Comparison of ENCODE assay signal across 10 cellular contexts in genomic region chr3:12405432-12406272, GRCh38.
A peak's percentile ranks its signal among the peaks of the same experiment; 100 is the strongest.
DNase-seq lines count a peak whose midpoint lies in the region; ATAC-seq and TF ChIP-seq lines count a peak whose summit lies in the region.
"Had no signal": no experiment of that assay in that cellular context is flagged by ENCODE, and none has a peak within 500 bp of the region (broad histone marks: within the 10 kb centered on the region; RNA-seq: fewer than 3 reads in every experiment).

No MANE protein-coding gene starts in this region.

- no peaks in the 10 kb centered on the region for H3K36me3 ChIP-seq in brain microvascular endothelial cell (replicated peaks)
- no peaks in the 10 kb centered on the region for H3K36me3 ChIP-seq in suprapubic skin

- no peaks in the 10 kb centered on the region for H3K36me3 Mint-ChIP-seq in activated T-cell treated with anti-CD3 and anti-CD28 coated beads, Interleukin-2, amount 50 U/mL, for 72 hours (ENCODE audit: insufficient read depth in 2 of 2)

- no peak overlapping the region for H3K4me3 ChIP-seq in brain microvascular endothelial cell (ENCODE audit: low read depth, low read length)
- no peak overlapping the region for H3K4me3 ChIP-seq in suprapubic skin

- no peak overlapping the region for H3K27ac Mint-ChIP-seq in activated T-cell treated with anti-CD3 and anti-CD28 coated beads, Interleukin-2, amount 50 U/mL, for 72 hours

- in situ Hi-C loops in KBM-7 (cut with MboI; ENCODE audit: low pct_unique_long_range_greater_than_20kb, low sequenced_read_pairs): no loop called here
- in situ Hi-C loops in brain microvascular endothelial cell (cut with HindIII; ENCODE audit: low pct_ligation_motif_present, low sequenced_read_pairs): no loop called here

- H3K9me3 Mint-ChIP-seq in activated T-cell treated with anti-CD3 and anti-CD28 coated beads, Interleukin-2, amount 50 U/mL, for 72 hours: no peaks in the 10 kb centered on the region
- H3K9me3 Mint-ChIP-seq: central memory CD8-positive, alpha-beta T cell had no signal

- DNase-seq in KBM-7: peak; percentile 13
- DNase-seq in brain microvascular endothelial cell: peak; percentile 96
- DNase-seq in left kidney (ENCODE audit: low read depth, low spot score): peak; percentile 69
- DNase-seq in suprapubic skin (ENCODE audit: low spot score in 2 of 2): peak; percentile 82 to 86
- DNase-seq in GF-D8 (lab: John Stamatoyannopoulos, UW): no peak
- DNase-seq in activated T-cell treated with anti-CD3 and anti-CD28 coated beads, Interleukin-2, amount 50 U/mL, for 72 hours: no peak
- no peak for DNase-seq in NCI-H2227 treated with DMSO at 0.1 percent for 48 hours (lab: John Stamatoyannopoulos, UW)
- DNase-seq: RPMI8226 had no signal

- whole genome bisulfite sequencing in suprapubic skin: 75% methylated on average over 20 of the region's 20 CpGs

- H3K27me3 ChIP-seq in brain microvascular endothelial cell (replicated peaks): no peaks in the 10 kb centered on the region
- H3K27me3 ChIP-seq in suprapubic skin: no peaks in the 10 kb centered on the region

- no peak for TF ChIP-seq EP300 in suprapubic skin (IDR thresholded peaks at IDR 0.05)

- H3K4me1 ChIP-seq in suprapubic skin: peaks cover 4% of the 10 kb centered on the region

- no peak for ATAC-seq in GM21528 (IDR thresholded peaks at IDR 0.05; ENCODE audit: low FRiP score, unreplicated experiment)
- ATAC-seq in activated T-cell treated with anti-CD3 and anti-CD28 coated beads, Interleukin-2, amount 50 U/mL, for 72 hours (replicated peaks in 1 of 2): no peak

- no peak overlapping the region for H3K4me3 Mint-ChIP-seq in activated T-cell treated with anti-CD3 and anti-CD28 coated beads, Interleukin-2, amount 50 U/mL, for 72 hours
- H3K4me3 Mint-ChIP-seq: central memory CD8-positive, alpha-beta T cell had no signal

- no peaks in the 10 kb centered on the region for H3K9me3 ChIP-seq in suprapubic skin

- H3K27ac ChIP-seq in brain microvascular endothelial cell: peak overlapping the region; percentile 80
- H3K27ac ChIP-seq in suprapubic skin: no peak overlapping the region

- H3K27me3 Mint-ChIP-seq in activated T-cell treated with anti-CD3 and anti-CD28 coated beads, Interleukin-2, amount 50 U/mL, for 72 hours (ENCODE audit: low read depth): peaks cover 40% of the 10 kb centered on the region
- H3K27me3 Mint-ChIP-seq: central memory CD8-positive, alpha-beta T cell had no signal

- peaks cover 7% of the 10 kb centered on the region for H3K4me1 Mint-ChIP-seq in activated T-cell treated with anti-CD3 and anti-CD28 coated beads, Interleukin-2, amount 50 U/mL, for 72 hours (ENCODE audit: low read depth)
- H3K4me1 Mint-ChIP-seq: central memory CD8-positive, alpha-beta T cell had no signal

- TF ChIP-seq CTCF in brain microvascular endothelial cell (IDR thresholded peaks at IDR 0.05; ENCODE audit: low read depth, low read length, missing control alignments): no peak
- no peak for TF ChIP-seq CTCF in suprapubic skin (IDR thresholded peaks at IDR 0.05)

- no peak for TF ChIP-seq POLR2A in suprapubic skin (IDR thresholded peaks at IDR 0.05)

Comparison
In these comparisons a context has a peak if more than half of its experiments do, and no peak if none do; other contexts are left out.
1. DNase-seq: peak in KBM-7 (single experiment), brain microvascular endothelial cell (single experiment), left kidney (single experiment) and suprapubic skin (2 of 2); none in GF-D8 (single experiment), activated T-cell treated with anti-CD3 and anti-CD28 coated beads, Interleukin-2, amount 50 U/mL, for 72 hours (0 of 2) and NCI-H2227 treated with DMSO at 0.1 percent for 48 hours (single experiment).